In the genomic region with DNA sequence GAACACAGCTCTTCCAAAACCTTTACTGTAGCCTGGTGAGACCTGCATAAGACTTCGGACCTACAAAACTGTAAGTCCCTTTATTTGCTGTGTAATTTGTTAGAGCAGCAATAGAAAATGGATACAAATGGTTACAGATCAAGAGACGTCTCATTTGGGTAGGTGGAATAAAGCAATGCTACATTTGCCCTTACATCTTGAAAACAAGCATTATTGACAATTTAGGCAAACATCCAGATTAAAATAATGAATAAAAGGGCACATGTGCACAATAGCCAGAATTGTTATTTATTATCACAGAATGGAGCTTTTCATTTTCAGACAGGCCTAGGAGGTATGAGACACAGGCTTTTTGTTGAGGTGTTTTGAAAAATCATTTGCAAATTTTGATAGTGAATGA, we compare ENCODE assay signal across 14 cellular contexts.
A peak's percentile ranks its signal among the peaks of the same experiment; 100 is the strongest.
DNase-seq lines count a peak whose midpoint lies in the region; ATAC-seq and TF ChIP-seq lines count a peak whose summit lies in the region.
"Had no signal": no experiment of that assay in that cellular context is flagged by ENCODE, and none has a peak within 500 bp of the region (broad histone marks: within the 10 kb centered on the region; RNA-seq: fewer than 3 reads in every experiment).

No MANE protein-coding gene starts in this region.

- ATAC-seq in GM19395 (IDR thresholded peaks at IDR 0.05; ENCODE audit: unreplicated experiment): no peak

- peak overlapping the region in 1 of 59 donors; percentile 14 for H3K4me3 ChIP-seq in dorsolateral prefrontal cortex
- H3K4me3 ChIP-seq: BLaER1, GM23248 had no signal

- H3K27ac ChIP-seq in dorsolateral prefrontal cortex: peak overlapping the region; percentile 72 to 99 (median 93)
- H3K27ac ChIP-seq in temporal lobe (ENCODE audit: low read depth, low read length): peak overlapping the region; percentile 98
- H3K27ac ChIP-seq: 22Rv1, BLaER1, GM23248 had no signal

- H3K27me3 ChIP-seq in dorsolateral prefrontal cortex: no peaks in the 10 kb centered on the region
- H3K27me3 ChIP-seq: BLaER1 had no signal

- no peak for TF ChIP-seq CTCF in dorsolateral prefrontal cortex (IDR thresholded peaks at IDR 0.05 in 54 of 56, conservative IDR thresholded peaks at IDR 0.05 in 2 of 56; ENCODE audit: low read depth in 1 of 56, partially characterized antibody in 56 of 56)

- DNase-seq in NCI-H526 treated with DMSO at 0.1 percent for 48 hours (lab: John Stamatoyannopoulos, UW) (peak; percentile 5), NCI-H526 (lab: John Stamatoyannopoulos, UW) (no peak), dorsolateral prefrontal cortex (no peak), midbrain (lab: John Stamatoyannopoulos, UW) (peak; percentile 68), middle frontal gyrus (ENCODE audit: extremely low spot score, low spot score) (no peak), NCI-H1694 treated with DMSO at 0.1 percent for 48 hours (lab: John Stamatoyannopoulos, UW) (no peak)
- DNase-seq: CD8-positive, alpha-beta memory T cell; DMS53; GF-D8; GM23248 had no signal

- intact Hi-C loops in dorsolateral prefrontal cortex (cut with DNase I): loop anchor here in 1 of 2 donors (5.0 to 10.0 kb wide), 3 partner anchors 86 to 326 kb away; a partner anchor contains a TSS

Comparison
In these comparisons a context has a peak if more than half of its experiments do, and no peak if none do; other contexts are left out.
1. DNase-seq: peak in NCI-H526 treated with DMSO at 0.1 percent for 48 hours (single experiment) and midbrain (single experiment); none in NCI-H526 (0 of 2), dorsolateral prefrontal cortex (0 of 10), middle frontal gyrus (single experiment) and NCI-H1694 treated with DMSO at 0.1 percent for 48 hours (single experiment).